Comparison of ENCODE assay signal across 25 cellular contexts in the genomic region with DNA sequence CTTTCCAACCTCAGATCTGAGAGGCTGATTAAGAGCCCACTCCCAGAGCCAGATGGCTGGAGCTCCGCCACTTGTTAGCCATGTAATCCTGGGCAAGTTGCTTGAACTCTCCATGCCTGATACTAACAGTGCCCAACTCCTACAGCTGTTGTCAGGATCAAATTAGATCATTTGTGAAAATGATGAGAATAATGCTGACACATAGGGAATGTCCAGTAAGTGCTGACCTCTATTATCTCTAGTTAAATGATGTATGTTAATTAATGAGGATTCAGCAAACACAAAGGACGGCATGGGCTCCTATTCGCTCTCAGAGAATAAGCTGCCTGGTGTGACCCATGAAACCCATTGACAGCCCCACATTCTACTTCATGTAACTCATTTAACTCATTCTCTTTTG. TPM values are rescaled to one million over a fixed set of nuclear protein-coding genes. Genes with fewer than 3 reads are reported as not detected.
A peak's percentile ranks its signal among the peaks of the same experiment; 100 is the strongest.
DNase-seq lines count a peak whose midpoint lies in the region; ATAC-seq and TF ChIP-seq lines count a peak whose summit lies in the region.
"Had no signal": no experiment of that assay in that cellular context is flagged by ENCODE, and none has a peak within 500 bp of the region (broad histone marks: within the 10 kb centered on the region; RNA-seq: fewer than 3 reads in every experiment).

No MANE protein-coding gene starts in this region.

- H2AK9ac ChIP-seq in IMR-90 (replicated peaks; ENCODE audit: low read depth, low read length, poor library complexity) = no peak overlapping the region

- H3K36me3 ChIP-seq in IMR-90 (ENCODE audit: control insufficient read depth, insufficient read depth, low read length) = no peaks in the 10 kb centered on the region
- H3K36me3 ChIP-seq: MG63 had no signal

- H3K4me3 ChIP-seq in IMR-90 (ENCODE audit: insufficient read depth, low read depth, low read length) = no peak overlapping the region
- H3K4me3 ChIP-seq: MG63 had no signal

- no peaks in the 10 kb centered on the region for H3K9me3 ChIP-seq in IMR-90 (ENCODE audit: control insufficient read depth, insufficient read depth, low read length)
- H3K9me3 ChIP-seq: MG63 had no signal

- H2BK5ac ChIP-seq in IMR-90 (ENCODE audit: low read depth, low read length, poor library complexity, severe bottlenecking) = no peak overlapping the region

- no peaks in the 10 kb centered on the region for H3K9me1 ChIP-seq in IMR-90 (ENCODE audit: insufficient read depth, low read length)

- no peak for TF ChIP-seq CTCF in IMR-90 (conservative IDR thresholded peaks at IDR 0.05; ENCODE audit: low read depth, low read length)

- no peak overlapping the region for H3K14ac ChIP-seq in IMR-90 (replicated peaks; ENCODE audit: low read depth, low read length)

- H2BK15ac ChIP-seq in IMR-90 (ENCODE audit: low read depth, low read length) = no peak overlapping the region

- no peak for TF ChIP-seq POLR2A in IMR-90 (IDR thresholded peaks at IDR 0.05; ENCODE audit: low read depth, low read length)

- H3K4me1 ChIP-seq in IMR-90 (ENCODE audit: control insufficient read depth, insufficient read depth, low read length) = no peaks in the 10 kb centered on the region; the same call in 1 of the 2 replicates

- no peak overlapping the region for H3K9ac ChIP-seq in IMR-90 (ENCODE audit: low read depth, low read length)

- H2AFZ ChIP-seq in IMR-90 (replicated peaks; ENCODE audit: low read length, poor library complexity) = no peak overlapping the region

- no peak overlapping the region for H3K4ac ChIP-seq in IMR-90 (ENCODE audit: low read depth, low read length)

- POLR2A ChIA-PET in IMR-90 (lab: Charles Lee; ENCODE audit: unreplicated experiment) = no interaction called here

- no peaks in the 10 kb centered on the region for H3K79me1 ChIP-seq in IMR-90 (ENCODE audit: low read depth in 1 of 2, low read length in 2 of 2)

- H3K4me2 ChIP-seq in IMR-90 (ENCODE audit: low read depth, low read length) = no peak overlapping the region

- DNase-seq in DMS 273 (lab: John Stamatoyannopoulos, UW; ENCODE audit: unreplicated experiment) (peak; percentile 89), IMR-90 (no peak), SK-N-DZ (ENCODE audit: low spot score) (peak; percentile 44), retina (peak; percentile 35), SIG-M5 (lab: John Stamatoyannopoulos, UW) (no peak)
- DNase-seq: C1 segment of cervical spinal cord; CD4-positive, alpha-beta memory T cell; COR-L47; DMS79; GF-D8; HCEC 1CT; KBM-7; MG63; NCI-H2029 treated with DMSO at 0.1 percent for 48 hours; NCI-H345; NCI-H526; Right ventricle myocardium superior; RPMI8226; SW 1271 had no signal

- H3K56ac ChIP-seq in IMR-90 (ENCODE audit: extremely low read depth, insufficient read depth, low read length) = no peak overlapping the region

- no peaks in the 10 kb centered on the region for H4K20me1 ChIP-seq in IMR-90 (ENCODE audit: insufficient read depth, low read length)

- BruUV-seq in IMR-90 (replicated peaks; lab: Mats Ljungman, UMichigan) = no TSS peak

- no peak overlapping the region for H2AK5ac ChIP-seq in IMR-90 (ENCODE audit: low read depth, low read length)

- H3K23ac ChIP-seq in IMR-90 (ENCODE audit: low read depth, low read length) = no peak overlapping the region

- TF ChIP-seq RAD21 in IMR-90 (IDR thresholded peaks at IDR 0.05; ENCODE audit: low read length) = no peak

- H3K18ac ChIP-seq in IMR-90 (ENCODE audit: low read depth, low read length) = no peak overlapping the region

- in situ Hi-C loops in IMR-90 (cut with MboI; ENCODE audit: low sequenced_read_pairs) = no loop called here

- peaks cover 1% of the 10 kb centered on the region; the same call in 1 of the 2 replicates for H3K27me3 ChIP-seq in IMR-90 (ENCODE audit: control insufficient read depth, insufficient read depth, low read length)
- H3K27me3 ChIP-seq: MG63 had no signal

- H2BK120ac ChIP-seq in IMR-90 (ENCODE audit: low read depth, low read length) = no peak overlapping the region

- H2BK20ac ChIP-seq in IMR-90 (ENCODE audit: low read depth, low read length) = no peak overlapping the region

- dilution Hi-C loops in IMR-90 (cut with HindIII; ENCODE audit: low sequenced_read_pairs, unreplicated experiment) = no loop called here

- CTCF ChIA-PET in IMR-90 (lab: Yijun Ruan, JAX) = interaction anchor here (0.5 kb wide), 1 partner anchor 171 kb away, joined by 3 read pairs; no protein-coding TSS in a partner anchor

- no peak overlapping the region for H4K5ac ChIP-seq in IMR-90 (ENCODE audit: low read depth, low read length)

- intact Hi-C loops in IMR-90 (cut with micrococcal nuclease) = no loop called here

- H4K8ac ChIP-seq in IMR-90 (ENCODE audit: low read depth in 2 of 2, low read length in 2 of 2) = no peak overlapping the region

- no peak overlapping the region for H4K91ac ChIP-seq in IMR-90 (ENCODE audit: insufficient read depth, low read depth, low read length)

- no CpG with 5 or more reads among the region's 3 CpGs for WGBS in IMR-90 (ENCODE audit: extremely low coverage in 2 of 2, insufficient read length in 1 of 2), 2 experiments

- ATAC-seq in IMR-90 (ENCODE audit: low read depth) = no peak
- ATAC-seq in HG03457 (IDR thresholded peaks at IDR 0.05; ENCODE audit: unreplicated experiment) = no peak
- no peak for ATAC-seq in HG02981 (IDR thresholded peaks at IDR 0.05; ENCODE audit: unreplicated experiment)

- no peak overlapping the region for H3K27ac ChIP-seq in IMR-90 (ENCODE audit: insufficient read depth, low read length)
- H3K27ac ChIP-seq: HL-60 had no signal

TF ChIP-seq in IMR-90, 13 proteins besides CTCF, POLR2A, EP300 and RAD21:
- TF ChIP-seq CHD1 (IDR thresholded peaks at IDR 0.05; ENCODE audit: low read depth, low read length) (no peak), MAFK (IDR thresholded peaks at IDR 0.05; ENCODE audit: low read depth, low read length) (peak; percentile 80), RFX5 (IDR thresholded peaks at IDR 0.05; ENCODE audit: low read depth, low read length) (no peak), RCOR1 (IDR thresholded peaks at IDR 0.05; ENCODE audit: insufficient replicate concordance, low read length) (no peak)
- TF ChIP-seq, protein P1, sequence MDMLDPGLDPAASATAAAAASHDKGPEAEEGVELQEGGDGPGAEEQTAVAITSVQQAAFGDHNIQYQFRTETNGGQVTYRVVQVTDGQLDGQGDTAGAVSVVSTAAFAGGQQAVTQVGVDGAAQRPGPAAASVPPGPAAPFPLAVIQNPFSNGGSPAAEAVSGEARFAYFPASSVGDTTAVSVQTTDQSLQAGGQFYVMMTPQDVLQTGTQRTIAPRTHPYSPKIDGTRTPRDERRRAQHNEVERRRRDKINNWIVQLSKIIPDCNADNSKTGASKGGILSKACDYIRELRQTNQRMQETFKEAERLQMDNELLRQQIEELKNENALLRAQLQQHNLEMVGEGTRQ (IDR thresholded peaks at IDR 0.05; ENCODE audit: low read depth, low read length) = no peak
TF ChIP-seq in IMR-90: peak in this region for 1.

RNA-seq across cellular contexts. Expression of a gene that starts 46.6 kb away (rescaled TPM):
- 21.7 and 31.9 TPM in 2 replicates for total RNA-seq in IMR-90 (2012; rRNA removed)
- 18.3 and 20.5 TPM in 2 replicates for polyA plus RNA-seq in IMR-90 (2012; rRNA removed)
- 24.8 and 32.4 TPM in 2 replicates for polyA plus RNA-seq in IMR-90 (2012; cell fraction: cytosol; rRNA removed)
- 45.7 and 80.2 TPM in 2 replicates for polyA plus RNA-seq in IMR-90 (2012; cell fraction: nucleus; rRNA removed; ENCODE audit: low replicate concordance)
- polyA plus RNA-seq in SK-N-DZ (2014; cell fraction: cytosol; rRNA removed) = not detected in 2 replicates
- polyA plus RNA-seq in SK-N-DZ (2014; cell fraction: nucleus; rRNA removed) = not detected in 2 replicates
- total RNA-seq: A673, H1, SK-MEL-5 had no signal

Comparison
In these comparisons a context has a peak if more than half of its experiments do, and no peak if none do; other contexts are left out.
1. DNase-seq: peak in DMS 273 (single experiment), SK-N-DZ (single experiment) and retina (single experiment); none in IMR-90 (single experiment) and SIG-M5 (single experiment).